1 cellular context compared by ENCODE assay signal in genomic region chr19:14117668-14118164, GRCh38.
A peak's percentile ranks its signal among the peaks of the same experiment; 100 is the strongest.
TF ChIP-seq lines count a peak whose summit lies in the region.

PRKACA (minus strand) TSS chr19:14117762; CDS start chr19:14117547, 215 bp downstream.

TF ChIP-seq in GM12878, 131 proteins besides CTCF, POLR2A, EP300 and RAD21 (continued from another document and continues in another):
- TF ChIP-seq CEBPZ (IDR thresholded peaks at IDR 0.05; ENCODE audit: low read depth, low read length) (peak; percentile 95), TBL1XR1 (IDR thresholded peaks at IDR 0.05; ENCODE audit: low read depth, low read length) (no peak), PRDM15 (CRISPR knock-in tag; IDR thresholded peaks at IDR 0.05) (no peak), ZNF622 (IDR thresholded peaks at IDR 0.05) (no peak), EGR1 (IDR thresholded peaks at IDR 0.05; ENCODE audit: borderline replicate concordance in 1 of 2, low read depth in 2 of 2, low read length in 2 of 2) (peak; percentile 73 to 99), MYB (IDR thresholded peaks at IDR 0.05; ENCODE audit: borderline replicate concordance, low read depth, low read length) (no peak), KDM1A (IDR thresholded peaks at IDR 0.05; ENCODE audit: borderline replicate concordance) (no peak), BCL11A (IDR thresholded peaks at IDR 0.05; ENCODE audit: low read depth, low read length) (no peak), HSF1 (IDR thresholded peaks at IDR 0.05; ENCODE audit: low read depth, low read length) (no peak), E2F4 (IDR thresholded peaks at IDR 0.05; ENCODE audit: low read depth, low read length) (no peak), JUND (IDR thresholded peaks at IDR 0.05; ENCODE audit: low read depth, low read length) (no peak), CEBPB (IDR thresholded peaks at IDR 0.05; ENCODE audit: borderline replicate concordance in 1 of 2, low read depth in 2 of 2, low read length in 2 of 2) (no peak), FOS (IDR thresholded peaks at IDR 0.05; ENCODE audit: borderline replicate concordance, extremely low read depth, insufficient read length) (peak; percentile 93), HDGF (IDR thresholded peaks at IDR 0.05) (peak; percentile 67; the same call in 1 of the 2 replicates), YY1 (IDR thresholded peaks at IDR 0.05; ENCODE audit: low read depth, low read length) (no peak), SKIL (IDR thresholded peaks at IDR 0.05; ENCODE audit: low read depth, poor library complexity, severe bottlenecking) (no peak), E2F8 (IDR thresholded peaks at IDR 0.05; ENCODE audit: low read depth, partially characterized antibody) (no peak), RBBP5 (conservative IDR thresholded peaks at IDR 0.05) (no peak), HCFC1 (IDR thresholded peaks at IDR 0.05; ENCODE audit: low read length) (no peak), POU2F2 (IDR thresholded peaks at IDR 0.05; ENCODE audit: borderline replicate concordance, low read depth, low read length) (no peak), NR2C2 (IDR thresholded peaks at IDR 0.05; ENCODE audit: borderline replicate concordance, control insufficient read depth, insufficient read length, low read depth) (no peak), ZBTB33 (IDR thresholded peaks at IDR 0.05) (no peak), ZBED1 (IDR thresholded peaks at IDR 0.05; ENCODE audit: borderline replicate concordance) (no peak), RB1 (IDR thresholded peaks at IDR 0.05; ENCODE audit: borderline replicate concordance) (no peak), NFYA (IDR thresholded peaks at IDR 0.05; ENCODE audit: borderline replicate concordance, low read depth, low read length) (peak; percentile 80), NBN (IDR thresholded peaks at IDR 0.05) (no peak), E4F1 (IDR thresholded peaks at IDR 0.05; ENCODE audit: borderline replicate concordance, partially characterized antibody) (peak; percentile 64), CUX1 (IDR thresholded peaks at IDR 0.05; ENCODE audit: insufficient replicate concordance, low read depth, low read length) (no peak)
